In genomic region chr12:98274430-98275130, GRCh38 we compare ENCODE assay signal across 1 cellular context.
TF ChIP-seq lines count a peak whose summit lies in the region.

No MANE protein-coding gene starts in this region.

TF ChIP-seq in GM12878, 131 proteins besides CTCF, POLR2A, EP300 and RAD21 (continued from another document and continues in another):
- TF ChIP-seq, protein P1, sequence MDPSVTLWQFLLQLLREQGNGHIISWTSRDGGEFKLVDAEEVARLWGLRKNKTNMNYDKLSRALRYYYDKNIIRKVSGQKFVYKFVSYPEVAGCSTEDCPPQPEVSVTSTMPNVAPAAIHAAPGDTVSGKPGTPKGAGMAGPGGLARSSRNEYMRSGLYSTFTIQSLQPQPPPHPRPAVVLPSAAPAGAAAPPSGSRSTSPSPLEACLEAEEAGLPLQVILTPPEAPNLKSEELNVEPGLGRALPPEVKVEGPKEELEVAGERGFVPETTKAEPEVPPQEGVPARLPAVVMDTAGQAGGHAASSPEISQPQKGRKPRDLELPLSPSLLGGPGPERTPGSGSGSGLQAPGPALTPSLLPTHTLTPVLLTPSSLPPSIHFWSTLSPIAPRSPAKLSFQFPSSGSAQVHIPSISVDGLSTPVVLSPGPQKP (IDR thresholded peaks at IDR 0.05; ENCODE audit: low read depth, low read length): no peak
- no peak for TF ChIP-seq TCF12 (IDR thresholded peaks at IDR 0.05; ENCODE audit: low read depth, low read length)
- peak; percentile 99 for TF ChIP-seq MTA2 (IDR thresholded peaks at IDR 0.05; ENCODE audit: low read depth)
- no peak for TF ChIP-seq PML (IDR thresholded peaks at IDR 0.05; ENCODE audit: low read length)
- no peak for TF ChIP-seq TCF3 (IDR thresholded peaks at IDR 0.05; ENCODE audit: borderline replicate concordance, insufficient read depth, low read depth, low read length)
- no peak for TF ChIP-seq ZNF274 (IDR thresholded peaks at IDR 0.05; ENCODE audit: insufficient read depth, insufficient read length)
- TF ChIP-seq CBFB (IDR thresholded peaks at IDR 0.05; ENCODE audit: low read depth): peak; percentile 81
- no peak for TF ChIP-seq SUPT20H (IDR thresholded peaks at IDR 0.05; ENCODE audit: borderline replicate concordance, control insufficient read depth, low read depth, low read length)
- no peak for TF ChIP-seq NR2C1 (IDR thresholded peaks at IDR 0.05)
- TF ChIP-seq, protein P2, sequence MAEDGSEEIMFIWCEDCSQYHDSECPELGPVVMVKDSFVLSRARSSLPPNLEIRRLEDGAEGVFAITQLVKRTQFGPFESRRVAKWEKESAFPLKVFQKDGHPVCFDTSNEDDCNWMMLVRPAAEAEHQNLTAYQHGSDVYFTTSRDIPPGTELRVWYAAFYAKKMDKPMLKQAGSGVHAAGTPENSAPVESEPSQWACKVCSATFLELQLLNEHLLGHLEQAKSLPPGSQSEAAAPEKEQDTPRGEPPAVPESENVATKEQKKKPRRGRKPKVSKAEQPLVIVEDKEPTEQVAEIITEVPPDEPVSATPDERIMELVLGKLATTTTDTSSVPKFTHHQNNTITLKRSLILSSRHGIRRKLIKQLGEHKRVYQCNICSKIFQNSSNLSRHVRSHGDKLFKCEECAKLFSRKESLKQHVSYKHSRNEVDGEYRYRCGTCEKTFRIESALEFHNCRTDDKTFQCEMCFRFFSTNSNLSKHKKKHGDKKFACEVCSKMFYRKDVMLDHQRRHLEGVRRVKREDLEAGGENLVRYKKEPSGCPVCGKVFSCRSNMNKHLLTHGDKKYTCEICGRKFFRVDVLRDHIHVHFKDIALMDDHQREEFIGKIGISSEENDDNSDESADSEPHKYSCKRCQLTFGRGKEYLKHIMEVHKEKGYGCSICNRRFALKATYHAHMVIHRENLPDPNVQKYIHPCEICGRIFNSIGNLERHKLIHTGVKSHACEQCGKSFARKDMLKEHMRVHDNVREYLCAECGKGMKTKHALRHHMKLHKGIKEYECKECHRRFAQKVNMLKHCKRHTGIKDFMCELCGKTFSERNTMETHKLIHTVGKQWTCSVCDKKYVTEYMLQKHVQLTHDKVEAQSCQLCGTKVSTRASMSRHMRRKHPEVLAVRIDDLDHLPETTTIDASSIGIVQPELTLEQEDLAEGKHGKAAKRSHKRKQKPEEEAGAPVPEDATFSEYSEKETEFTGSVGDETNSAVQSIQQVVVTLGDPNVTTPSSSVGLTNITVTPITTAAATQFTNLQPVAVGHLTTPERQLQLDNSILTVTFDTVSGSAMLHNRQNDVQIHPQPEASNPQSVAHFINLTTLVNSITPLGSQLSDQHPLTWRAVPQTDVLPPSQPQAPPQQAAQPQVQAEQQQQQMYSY (CRISPR knock-in tag; IDR thresholded peaks at IDR 0.05): no peak
- no peak for TF ChIP-seq SRF (IDR thresholded peaks at IDR 0.05; ENCODE audit: low read depth in 2 of 2, low read length in 2 of 2)
- TF ChIP-seq ZBTB40 (IDR thresholded peaks at IDR 0.05; ENCODE audit: borderline replicate concordance): no peak
- TF ChIP-seq MYC (IDR thresholded peaks at IDR 0.05; ENCODE audit: insufficient read depth, insufficient read length, insufficient replicate concordance, low read length, severe bottlenecking): no peak
- TF ChIP-seq CHD2 (IDR thresholded peaks at IDR 0.05; ENCODE audit: borderline replicate concordance, low read depth, low read length): no peak
- no peak for TF ChIP-seq KDM1A (IDR thresholded peaks at IDR 0.05; ENCODE audit: borderline replicate concordance)
- no peak for TF ChIP-seq EZH2 (IDR thresholded peaks at IDR 0.05; ENCODE audit: borderline replicate concordance, control insufficient read depth, low read depth, low read length)
- no peak for TF ChIP-seq MXI1 (IDR thresholded peaks at IDR 0.05; ENCODE audit: low read depth, low read length)
- no peak for TF ChIP-seq E2F4 (IDR thresholded peaks at IDR 0.05; ENCODE audit: low read depth, low read length)
- TF ChIP-seq ZBTB4 (CRISPR knock-in tag; IDR thresholded peaks at IDR 0.05): no peak
- TF ChIP-seq PAX5 (IDR thresholded peaks at IDR 0.05; ENCODE audit: borderline replicate concordance, low read depth, low read length): no peak
- TF ChIP-seq POU2F2 (IDR thresholded peaks at IDR 0.05; ENCODE audit: borderline replicate concordance, low read depth, low read length): no peak
- no peak for TF ChIP-seq RBBP5 (conservative IDR thresholded peaks at IDR 0.05)
- TF ChIP-seq MTA3 (IDR thresholded peaks at IDR 0.05; ENCODE audit: borderline replicate concordance, low read length): 0 out of 2 replicates have a peak, but pooled peaks have one; percentile 27
- TF ChIP-seq WRNIP1 (IDR thresholded peaks at IDR 0.05; ENCODE audit: borderline replicate concordance, low read depth, low read length): no peak
- no peak for TF ChIP-seq ASH2L (IDR thresholded peaks at IDR 0.05; ENCODE audit: borderline replicate concordance, low read depth)
- TF ChIP-seq MAX (IDR thresholded peaks at IDR 0.05; ENCODE audit: low read depth, low read length): no peak
- no peak for TF ChIP-seq SMAD5 (IDR thresholded peaks at IDR 0.05; ENCODE audit: low read depth)
- TF ChIP-seq GABPA (IDR thresholded peaks at IDR 0.05; ENCODE audit: low read depth): no peak
- TF ChIP-seq, protein P3, sequence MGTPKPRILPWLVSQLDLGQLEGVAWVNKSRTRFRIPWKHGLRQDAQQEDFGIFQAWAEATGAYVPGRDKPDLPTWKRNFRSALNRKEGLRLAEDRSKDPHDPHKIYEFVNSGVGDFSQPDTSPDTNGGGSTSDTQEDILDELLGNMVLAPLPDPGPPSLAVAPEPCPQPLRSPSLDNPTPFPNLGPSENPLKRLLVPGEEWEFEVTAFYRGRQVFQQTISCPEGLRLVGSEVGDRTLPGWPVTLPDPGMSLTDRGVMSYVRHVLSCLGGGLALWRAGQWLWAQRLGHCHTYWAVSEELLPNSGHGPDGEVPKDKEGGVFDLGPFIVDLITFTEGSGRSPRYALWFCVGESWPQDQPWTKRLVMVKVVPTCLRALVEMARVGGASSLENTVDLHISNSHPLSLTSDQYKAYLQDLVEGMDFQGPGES (IDR thresholded peaks at IDR 0.05): no peak
- TF ChIP-seq ZBTB11 (CRISPR knock-in tag; IDR thresholded peaks at IDR 0.05): no peak
- TF ChIP-seq ATF3 (IDR thresholded peaks at IDR 0.05; ENCODE audit: borderline replicate concordance, extremely low read depth, low read depth, low read length): no peak
- no peak for TF ChIP-seq SREBF1 (IDR thresholded peaks at IDR 0.05; ENCODE audit: low read length)
- no peak for TF ChIP-seq RELA (IDR thresholded peaks at IDR 0.05; ENCODE audit: borderline replicate concordance, partially characterized antibody)
- no peak for TF ChIP-seq STAT1 (conservative IDR thresholded peaks at IDR 0.05)
- peak; percentile 86 for TF ChIP-seq SPI1 (IDR thresholded peaks at IDR 0.05; ENCODE audit: borderline replicate concordance, insufficient read depth, low read depth, low read length)
- no peak for TF ChIP-seq USF1 (IDR thresholded peaks at IDR 0.05; ENCODE audit: borderline replicate concordance, extremely low read length, insufficient read depth, low read depth, low read length)
- TF ChIP-seq ZNF384 (IDR thresholded peaks at IDR 0.05; ENCODE audit: borderline replicate concordance, low read depth, low read length): no peak
- peak; percentile 75; the same call in 1 of the 2 replicates for TF ChIP-seq ZBED1 (IDR thresholded peaks at IDR 0.05; ENCODE audit: borderline replicate concordance)
- no peak for TF ChIP-seq MYB (IDR thresholded peaks at IDR 0.05; ENCODE audit: borderline replicate concordance, low read depth, low read length)
- no peak for TF ChIP-seq HCFC1 (IDR thresholded peaks at IDR 0.05; ENCODE audit: low read length)
- TF ChIP-seq ZNF622 (IDR thresholded peaks at IDR 0.05): no peak
- peak; percentile 100 for TF ChIP-seq IKZF2 (IDR thresholded peaks at IDR 0.05)
